Comparison of ENCODE assay signal across 1 cellular context in the genomic region with DNA sequence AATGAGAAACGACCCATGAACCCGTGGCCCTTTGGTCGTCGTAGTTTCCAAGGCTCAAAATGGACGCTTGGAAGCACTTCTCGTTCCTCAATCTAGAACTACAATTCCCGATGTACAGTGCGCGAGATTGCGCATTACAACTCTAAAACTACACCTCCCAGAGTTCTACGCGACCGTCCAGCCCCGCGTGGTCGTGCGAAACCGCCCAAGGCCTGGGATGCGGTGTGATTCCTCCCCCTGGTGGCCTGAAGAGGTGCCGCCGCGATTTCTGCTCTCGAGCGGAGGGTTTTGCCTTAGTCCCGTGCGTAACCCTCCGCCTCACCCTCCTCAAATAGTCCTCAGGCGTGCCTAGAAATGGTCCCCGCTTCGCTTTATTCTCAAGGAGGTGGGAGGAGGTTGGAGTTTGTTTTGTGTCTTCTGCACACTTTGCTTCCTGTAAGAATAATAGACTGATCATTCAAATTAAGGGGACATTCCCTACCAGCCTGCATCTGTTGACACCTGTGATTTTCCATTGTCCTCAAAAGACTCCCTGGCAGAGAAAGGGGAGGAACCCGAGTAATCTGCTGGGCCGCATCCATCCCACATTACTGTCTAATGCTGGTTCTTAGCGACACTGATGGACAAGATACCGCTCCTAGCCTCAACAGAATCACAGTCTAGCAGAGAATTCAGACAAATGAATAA.
A peak's percentile ranks its signal among the peaks of the same experiment; 100 is the strongest.
TF ChIP-seq lines count a peak whose summit lies in the region.

No MANE protein-coding gene starts in this region.

TF ChIP-seq in HepG2, 621 proteins besides CTCF, POLR2A, EP300 and RAD21 (continued from another document and continues in another):
- no peak; the same call in 1 of the 2 replicates for TF ChIP-seq ZNF567 (CRISPR knock-in tag; IDR thresholded peaks at IDR 0.05; ENCODE audit: borderline replicate concordance)
- TF ChIP-seq, protein P1, sequence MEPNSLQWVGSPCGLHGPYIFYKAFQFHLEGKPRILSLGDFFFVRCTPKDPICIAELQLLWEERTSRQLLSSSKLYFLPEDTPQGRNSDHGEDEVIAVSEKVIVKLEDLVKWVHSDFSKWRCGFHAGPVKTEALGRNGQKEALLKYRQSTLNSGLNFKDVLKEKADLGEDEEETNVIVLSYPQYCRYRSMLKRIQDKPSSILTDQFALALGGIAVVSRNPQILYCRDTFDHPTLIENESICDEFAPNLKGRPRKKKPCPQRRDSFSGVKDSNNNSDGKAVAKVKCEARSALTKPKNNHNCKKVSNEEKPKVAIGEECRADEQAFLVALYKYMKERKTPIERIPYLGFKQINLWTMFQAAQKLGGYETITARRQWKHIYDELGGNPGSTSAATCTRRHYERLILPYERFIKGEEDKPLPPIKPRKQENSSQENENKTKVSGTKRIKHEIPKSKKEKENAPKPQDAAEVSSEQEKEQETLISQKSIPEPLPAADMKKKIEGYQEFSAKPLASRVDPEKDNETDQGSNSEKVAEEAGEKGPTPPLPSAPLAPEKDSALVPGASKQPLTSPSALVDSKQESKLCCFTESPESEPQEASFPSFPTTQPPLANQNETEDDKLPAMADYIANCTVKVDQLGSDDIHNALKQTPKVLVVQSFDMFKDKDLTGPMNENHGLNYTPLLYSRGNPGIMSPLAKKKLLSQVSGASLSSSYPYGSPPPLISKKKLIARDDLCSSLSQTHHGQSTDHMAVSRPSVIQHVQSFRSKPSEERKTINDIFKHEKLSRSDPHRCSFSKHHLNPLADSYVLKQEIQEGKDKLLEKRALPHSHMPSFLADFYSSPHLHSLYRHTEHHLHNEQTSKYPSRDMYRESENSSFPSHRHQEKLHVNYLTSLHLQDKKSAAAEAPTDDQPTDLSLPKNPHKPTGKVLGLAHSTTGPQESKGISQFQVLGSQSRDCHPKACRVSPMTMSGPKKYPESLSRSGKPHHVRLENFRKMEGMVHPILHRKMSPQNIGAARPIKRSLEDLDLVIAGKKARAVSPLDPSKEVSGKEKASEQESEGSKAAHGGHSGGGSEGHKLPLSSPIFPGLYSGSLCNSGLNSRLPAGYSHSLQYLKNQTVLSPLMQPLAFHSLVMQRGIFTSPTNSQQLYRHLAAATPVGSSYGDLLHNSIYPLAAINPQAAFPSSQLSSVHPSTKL (CRISPR knock-in tag; IDR thresholded peaks at IDR 0.05), result peak; percentile 85
- peak; percentile 93 for TF ChIP-seq RNF2 (conservative IDR thresholded peaks at IDR 0.05; ENCODE audit: low read depth)
- TF ChIP-seq, protein P2, sequence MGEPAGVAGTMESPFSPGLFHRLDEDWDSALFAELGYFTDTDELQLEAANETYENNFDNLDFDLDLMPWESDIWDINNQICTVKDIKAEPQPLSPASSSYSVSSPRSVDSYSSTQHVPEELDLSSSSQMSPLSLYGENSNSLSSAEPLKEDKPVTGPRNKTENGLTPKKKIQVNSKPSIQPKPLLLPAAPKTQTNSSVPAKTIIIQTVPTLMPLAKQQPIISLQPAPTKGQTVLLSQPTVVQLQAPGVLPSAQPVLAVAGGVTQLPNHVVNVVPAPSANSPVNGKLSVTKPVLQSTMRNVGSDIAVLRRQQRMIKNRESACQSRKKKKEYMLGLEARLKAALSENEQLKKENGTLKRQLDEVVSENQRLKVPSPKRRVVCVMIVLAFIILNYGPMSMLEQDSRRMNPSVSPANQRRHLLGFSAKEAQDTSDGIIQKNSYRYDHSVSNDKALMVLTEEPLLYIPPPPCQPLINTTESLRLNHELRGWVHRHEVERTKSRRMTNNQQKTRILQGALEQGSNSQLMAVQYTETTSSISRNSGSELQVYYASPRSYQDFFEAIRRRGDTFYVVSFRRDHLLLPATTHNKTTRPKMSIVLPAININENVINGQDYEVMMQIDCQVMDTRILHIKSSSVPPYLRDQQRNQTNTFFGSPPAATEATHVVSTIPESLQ (CRISPR knock-in tag; conservative IDR thresholded peaks at IDR 0.05), result 0 out of 2 replicates have a peak, but pooled peaks have one; percentile 71
- TF ChIP-seq, protein P3, sequence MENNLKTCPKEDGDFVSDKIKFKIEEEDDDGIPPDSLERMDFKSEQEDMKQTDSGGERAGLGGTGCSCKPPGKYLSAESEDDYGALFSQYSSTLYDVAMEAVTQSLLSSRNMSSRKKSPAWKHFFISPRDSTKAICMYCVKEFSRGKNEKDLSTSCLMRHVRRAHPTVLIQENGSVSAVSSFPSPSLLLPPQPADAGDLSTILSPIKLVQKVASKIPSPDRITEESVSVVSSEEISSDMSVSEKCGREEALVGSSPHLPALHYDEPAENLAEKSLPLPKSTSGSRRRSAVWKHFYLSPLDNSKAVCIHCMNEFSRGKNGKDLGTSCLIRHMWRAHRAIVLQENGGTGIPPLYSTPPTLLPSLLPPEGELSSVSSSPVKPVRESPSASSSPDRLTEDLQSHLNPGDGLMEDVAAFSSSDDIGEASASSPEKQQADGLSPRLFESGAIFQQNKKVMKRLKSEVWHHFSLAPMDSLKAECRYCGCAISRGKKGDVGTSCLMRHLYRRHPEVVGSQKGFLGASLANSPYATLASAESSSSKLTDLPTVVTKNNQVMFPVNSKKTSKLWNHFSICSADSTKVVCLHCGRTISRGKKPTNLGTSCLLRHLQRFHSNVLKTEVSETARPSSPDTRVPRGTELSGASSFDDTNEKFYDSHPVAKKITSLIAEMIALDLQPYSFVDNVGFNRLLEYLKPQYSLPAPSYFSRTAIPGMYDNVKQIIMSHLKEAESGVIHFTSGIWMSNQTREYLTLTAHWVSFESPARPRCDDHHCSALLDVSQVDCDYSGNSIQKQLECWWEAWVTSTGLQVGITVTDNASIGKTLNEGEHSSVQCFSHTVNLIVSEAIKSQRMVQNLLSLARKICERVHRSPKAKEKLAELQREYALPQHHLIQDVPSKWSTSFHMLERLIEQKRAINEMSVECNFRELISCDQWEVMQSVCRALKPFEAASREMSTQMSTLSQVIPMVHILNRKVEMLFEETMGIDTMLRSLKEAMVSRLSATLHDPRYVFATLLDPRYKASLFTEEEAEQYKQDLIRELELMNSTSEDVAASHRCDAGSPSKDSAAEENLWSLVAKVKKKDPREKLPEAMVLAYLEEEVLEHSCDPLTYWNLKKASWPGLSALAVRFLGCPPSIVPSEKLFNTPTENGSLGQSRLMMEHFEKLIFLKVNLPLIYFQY (CRISPR knock-in tag; IDR thresholded peaks at IDR 0.05; ENCODE audit: borderline replicate concordance), result no peak
- TF ChIP-seq, protein P4, sequence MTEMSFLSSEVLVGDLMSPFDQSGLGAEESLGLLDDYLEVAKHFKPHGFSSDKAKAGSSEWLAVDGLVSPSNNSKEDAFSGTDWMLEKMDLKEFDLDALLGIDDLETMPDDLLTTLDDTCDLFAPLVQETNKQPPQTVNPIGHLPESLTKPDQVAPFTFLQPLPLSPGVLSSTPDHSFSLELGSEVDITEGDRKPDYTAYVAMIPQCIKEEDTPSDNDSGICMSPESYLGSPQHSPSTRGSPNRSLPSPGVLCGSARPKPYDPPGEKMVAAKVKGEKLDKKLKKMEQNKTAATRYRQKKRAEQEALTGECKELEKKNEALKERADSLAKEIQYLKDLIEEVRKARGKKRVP (CRISPR knock-in tag; IDR thresholded peaks at IDR 0.05), result peak in 1 of 2 experiments; percentile 88; a peak in 2 of 4 replicates
- peak; percentile 84 for TF ChIP-seq TBX2 (CRISPR knock-in tag; IDR thresholded peaks at IDR 0.05; ENCODE audit: borderline replicate concordance)
- peak; percentile 88 for TF ChIP-seq CEBPB (IDR thresholded peaks at IDR 0.05; ENCODE audit: borderline replicate concordance, low read depth, low read length)
- peak; percentile 55; the same call in 1 of the 2 replicates for TF ChIP-seq ETV5 (CRISPR knock-in tag; IDR thresholded peaks at IDR 0.05; ENCODE audit: borderline replicate concordance)
- TF ChIP-seq KDM1A (CRISPR knock-in tag; IDR thresholded peaks at IDR 0.05), result peak; percentile 85
- TF ChIP-seq, protein P5, sequence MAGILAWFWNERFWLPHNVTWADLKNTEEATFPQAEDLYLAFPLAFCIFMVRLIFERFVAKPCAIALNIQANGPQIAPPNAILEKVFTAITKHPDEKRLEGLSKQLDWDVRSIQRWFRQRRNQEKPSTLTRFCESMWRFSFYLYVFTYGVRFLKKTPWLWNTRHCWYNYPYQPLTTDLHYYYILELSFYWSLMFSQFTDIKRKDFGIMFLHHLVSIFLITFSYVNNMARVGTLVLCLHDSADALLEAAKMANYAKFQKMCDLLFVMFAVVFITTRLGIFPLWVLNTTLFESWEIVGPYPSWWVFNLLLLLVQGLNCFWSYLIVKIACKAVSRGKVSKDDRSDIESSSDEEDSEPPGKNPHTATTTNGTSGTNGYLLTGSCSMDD (CRISPR knock-in tag; IDR thresholded peaks at IDR 0.05), result no peak
- peak; percentile 83; the same call in 1 of the 2 replicates for TF ChIP-seq ZNF747 (CRISPR knock-in tag; IDR thresholded peaks at IDR 0.05; ENCODE audit: borderline replicate concordance)
- peak; percentile 91 for TF ChIP-seq NR2C2 (CRISPR knock-in tag; IDR thresholded peaks at IDR 0.05; ENCODE audit: borderline replicate concordance)
- peak; percentile 86 for TF ChIP-seq FOXO1 (CRISPR knock-in tag; IDR thresholded peaks at IDR 0.05)
- TF ChIP-seq FOXK1 (CRISPR knock-in tag; IDR thresholded peaks at IDR 0.05; ENCODE audit: borderline replicate concordance, low read depth), result peak; percentile 87; the same call in 1 of the 2 replicates
- TF ChIP-seq MATR3 (CRISPR knock-in tag; IDR thresholded peaks at IDR 0.05), result no peak
- TF ChIP-seq ZNF552 (CRISPR knock-in tag; IDR thresholded peaks at IDR 0.05; ENCODE audit: borderline replicate concordance), result peak; percentile 97
- peak; percentile 87; the same call in 1 of the 2 replicates for TF ChIP-seq DNMT1 (CRISPR knock-in tag; IDR thresholded peaks at IDR 0.05)
- no peak for TF ChIP-seq PAF1 (CRISPR knock-in tag; IDR thresholded peaks at IDR 0.05)
- TF ChIP-seq PHF21A (CRISPR knock-in tag; IDR thresholded peaks at IDR 0.05), result peak; percentile 96
- peak; percentile 79 for TF ChIP-seq PHF20 (CRISPR knock-in tag; IDR thresholded peaks at IDR 0.05)
- 0 out of 2 replicates have a peak, but pooled peaks have one; percentile 63 for TF ChIP-seq ZNF225 (CRISPR knock-in tag; IDR thresholded peaks at IDR 0.05)
- TF ChIP-seq, protein P6, sequence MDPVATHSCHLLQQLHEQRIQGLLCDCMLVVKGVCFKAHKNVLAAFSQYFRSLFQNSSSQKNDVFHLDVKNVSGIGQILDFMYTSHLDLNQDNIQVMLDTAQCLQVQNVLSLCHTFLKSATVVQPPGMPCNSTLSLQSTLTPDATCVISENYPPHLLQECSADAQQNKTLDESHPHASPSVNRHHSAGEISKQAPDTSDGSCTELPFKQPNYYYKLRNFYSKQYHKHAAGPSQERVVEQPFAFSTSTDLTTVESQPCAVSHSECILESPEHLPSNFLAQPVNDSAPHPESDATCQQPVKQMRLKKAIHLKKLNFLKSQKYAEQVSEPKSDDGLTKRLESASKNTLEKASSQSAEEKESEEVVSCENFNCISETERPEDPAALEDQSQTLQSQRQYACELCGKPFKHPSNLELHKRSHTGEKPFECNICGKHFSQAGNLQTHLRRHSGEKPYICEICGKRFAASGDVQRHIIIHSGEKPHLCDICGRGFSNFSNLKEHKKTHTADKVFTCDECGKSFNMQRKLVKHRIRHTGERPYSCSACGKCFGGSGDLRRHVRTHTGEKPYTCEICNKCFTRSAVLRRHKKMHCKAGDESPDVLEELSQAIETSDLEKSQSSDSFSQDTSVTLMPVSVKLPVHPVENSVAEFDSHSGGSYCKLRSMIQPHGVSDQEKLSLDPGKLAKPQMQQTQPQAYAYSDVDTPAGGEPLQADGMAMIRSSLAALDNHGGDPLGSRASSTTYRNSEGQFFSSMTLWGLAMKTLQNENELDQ (CRISPR knock-in tag; IDR thresholded peaks at IDR 0.05; ENCODE audit: borderline replicate concordance), result no peak; the same call in 1 of the 2 replicates
- peak; percentile 78; the same call in 1 of the 2 replicates for TF ChIP-seq NFKBIZ (CRISPR knock-in tag; IDR thresholded peaks at IDR 0.05)
- peak; percentile 48; the same call in 1 of the 2 replicates for TF ChIP-seq ZNF775 (CRISPR knock-in tag; IDR thresholded peaks at IDR 0.05; ENCODE audit: borderline replicate concordance)
- TF ChIP-seq PHF8 (CRISPR knock-in tag; IDR thresholded peaks at IDR 0.05), result peak; percentile 72
- peak; percentile 95 for TF ChIP-seq TOPORS (CRISPR knock-in tag; IDR thresholded peaks at IDR 0.05)
- TF ChIP-seq, protein P7, sequence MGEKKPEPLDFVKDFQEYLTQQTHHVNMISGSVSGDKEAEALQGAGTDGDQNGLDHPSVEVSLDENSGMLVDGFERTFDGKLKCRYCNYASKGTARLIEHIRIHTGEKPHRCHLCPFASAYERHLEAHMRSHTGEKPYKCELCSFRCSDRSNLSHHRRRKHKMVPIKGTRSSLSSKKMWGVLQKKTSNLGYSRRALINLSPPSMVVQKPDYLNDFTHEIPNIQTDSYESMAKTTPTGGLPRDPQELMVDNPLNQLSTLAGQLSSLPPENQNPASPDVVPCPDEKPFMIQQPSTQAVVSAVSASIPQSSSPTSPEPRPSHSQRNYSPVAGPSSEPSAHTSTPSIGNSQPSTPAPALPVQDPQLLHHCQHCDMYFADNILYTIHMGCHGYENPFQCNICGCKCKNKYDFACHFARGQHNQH (CRISPR knock-in tag; IDR thresholded peaks at IDR 0.05), result peak; percentile 96
- TF ChIP-seq ZNF10 (CRISPR knock-in tag; IDR thresholded peaks at IDR 0.05; ENCODE audit: borderline replicate concordance, low read depth), result no peak
- TF ChIP-seq, protein P8, sequence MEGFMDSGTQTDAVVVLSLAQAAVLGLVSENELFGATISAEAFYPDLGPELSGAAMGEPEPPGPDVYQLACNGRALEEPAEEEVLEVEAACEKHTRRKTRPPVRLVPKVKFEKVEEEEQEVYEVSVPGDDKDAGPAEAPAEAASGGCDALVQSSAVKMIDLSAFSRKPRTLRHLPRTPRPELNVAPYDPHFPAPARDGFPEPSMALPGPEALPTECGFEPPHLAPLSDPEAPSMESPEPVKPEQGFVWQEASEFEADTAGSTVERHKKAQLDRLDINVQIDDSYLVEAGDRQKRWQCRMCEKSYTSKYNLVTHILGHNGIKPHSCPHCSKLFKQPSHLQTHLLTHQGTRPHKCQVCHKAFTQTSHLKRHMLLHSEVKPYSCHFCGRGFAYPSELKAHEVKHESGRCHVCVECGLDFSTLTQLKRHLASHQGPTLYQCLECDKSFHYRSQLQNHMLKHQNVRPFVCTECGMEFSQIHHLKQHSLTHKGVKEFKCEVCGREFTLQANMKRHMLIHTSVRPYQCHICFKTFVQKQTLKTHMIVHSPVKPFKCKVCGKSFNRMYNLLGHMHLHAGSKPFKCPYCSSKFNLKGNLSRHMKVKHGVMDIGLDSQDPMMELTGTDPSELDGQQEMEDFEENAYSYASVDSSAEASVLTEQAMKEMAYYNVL (CRISPR knock-in tag; IDR thresholded peaks at IDR 0.05; ENCODE audit: borderline replicate concordance), result peak; percentile 84; the same call in 1 of the 2 replicates
- peak; percentile 91 for TF ChIP-seq ZFY (CRISPR knock-in tag; IDR thresholded peaks at IDR 0.05)
- TF ChIP-seq, protein P9, sequence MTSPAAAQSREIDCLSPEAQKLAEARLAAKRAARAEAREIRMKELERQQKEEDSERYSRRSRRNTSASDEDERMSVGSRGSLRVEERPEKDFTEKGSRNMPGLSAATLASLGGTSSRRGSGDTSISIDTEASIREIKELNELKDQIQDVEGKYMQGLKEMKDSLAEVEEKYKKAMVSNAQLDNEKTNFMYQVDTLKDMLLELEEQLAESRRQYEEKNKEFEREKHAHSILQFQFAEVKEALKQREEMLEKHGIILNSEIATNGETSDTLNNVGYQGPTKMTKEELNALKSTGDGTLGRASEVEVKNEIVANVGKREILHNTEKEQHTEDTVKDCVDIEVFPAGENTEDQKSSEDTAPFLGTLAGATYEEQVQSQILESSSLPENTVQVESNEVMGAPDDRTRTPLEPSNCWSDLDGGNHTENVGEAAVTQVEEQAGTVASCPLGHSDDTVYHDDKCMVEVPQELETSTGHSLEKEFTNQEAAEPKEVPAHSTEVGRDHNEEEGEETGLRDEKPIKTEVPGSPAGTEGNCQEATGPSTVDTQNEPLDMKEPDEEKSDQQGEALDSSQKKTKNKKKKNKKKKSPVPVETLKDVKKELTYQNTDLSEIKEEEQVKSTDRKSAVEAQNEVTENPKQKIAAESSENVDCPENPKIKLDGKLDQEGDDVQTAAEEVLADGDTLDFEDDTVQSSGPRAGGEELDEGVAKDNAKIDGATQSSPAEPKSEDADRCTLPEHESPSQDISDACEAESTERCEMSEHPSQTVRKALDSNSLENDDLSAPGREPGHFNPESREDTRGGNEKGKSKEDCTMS (CRISPR knock-in tag; conservative IDR thresholded peaks at IDR 0.05), result no peak
